8 cellular contexts compared by ENCODE assay signal in genomic region chr5:172150514-172151425, GRCh38. TPM values are rescaled to one million over a fixed set of nuclear protein-coding genes. Genes with fewer than 3 reads are reported as not detected.
A peak's percentile ranks its signal among the peaks of the same experiment; 100 is the strongest.
DNase-seq lines count a peak whose midpoint lies in the region; ATAC-seq and TF ChIP-seq lines count a peak whose summit lies in the region.

No MANE protein-coding gene starts in this region.

- peaks cover 0 to 85% of the 10 kb centered on the region in 2 donors for H3K4me1 ChIP-seq in left lung

- H3K4me3 ChIP-seq in left lung: no peak overlapping the region

- H3K27ac ChIP-seq in left lung: peak overlapping the region; percentile 56 to 87

- POLR2A ChIA-PET in activated CD8-positive, alpha-beta T cell treated with anti-CD3 and anti-CD28 coated beads, Interleukin-2, amount 10 ng/mL, durations not matched to agents 7 days and 5 days (lab: Charles Lee): interaction anchor here (0.7 to 2.5 kb wide), 5 partner anchors 24 to 40 kb away, joined by 4 to 9 read pairs (median 4); no protein-coding TSS in a partner anchor

- peak overlapping the region; percentile 93 for H3K27ac Mint-ChIP-seq in activated CD8-positive, alpha-beta T cell treated with anti-CD3 and anti-CD28 coated beads, Interleukin-2, amount 10 ng/mL, durations not matched to agents 7 days and 5 days

- intact Hi-C loops in left lung (cut with DNase I): no loop called here

- ATAC-seq in GM19372 (IDR thresholded peaks at IDR 0.05; ENCODE audit: low read depth, unreplicated experiment) (peak; percentile 70), HG03354 (IDR thresholded peaks at IDR 0.05; ENCODE audit: poor library complexity, severe bottlenecking, unreplicated experiment) (peak; percentile 67), left lung (peak; percentile 87)
- ATAC-seq in activated CD8-positive, alpha-beta T cell treated with anti-CD3 and anti-CD28 coated beads, Interleukin-2, amount 10 ng/mL, durations not matched to agents 7 days and 5 days: peak; percentile 80

- H3K27me3 Mint-ChIP-seq in activated CD8-positive, alpha-beta T cell treated with anti-CD3 and anti-CD28 coated beads, Interleukin-2, amount 10 ng/mL, durations not matched to agents 7 days and 5 days (ENCODE audit: low read depth): no peaks in the 10 kb centered on the region

- H3K9me3 ChIP-seq in left lung: no peaks in the 10 kb centered on the region

- TF ChIP-seq CTCF in left lung (IDR thresholded peaks at IDR 0.05): no peak

- H3K36me3 Mint-ChIP-seq in activated CD8-positive, alpha-beta T cell treated with anti-CD3 and anti-CD28 coated beads, Interleukin-2, amount 10 ng/mL, durations not matched to agents 7 days and 5 days (ENCODE audit: low read depth): peaks cover 85% of the 10 kb centered on the region

- H3K4me1 Mint-ChIP-seq in activated CD8-positive, alpha-beta T cell treated with anti-CD3 and anti-CD28 coated beads, Interleukin-2, amount 10 ng/mL, durations not matched to agents 7 days and 5 days (ENCODE audit: low read depth): peaks cover 70% of the 10 kb centered on the region

- H3K36me3 ChIP-seq in left lung: peaks cover 0 to 58% of the 10 kb centered on the region in 2 donors

- CTCF ChIA-PET in activated CD8-positive, alpha-beta T cell treated with anti-CD3 and anti-CD28 coated beads, Interleukin-2, amount 10 ng/mL, durations not matched to agents 7 days and 5 days (lab: Charles Lee): interaction anchor here (1.6 to 1.7 kb wide), 2 partner anchors 9 to 38 kb away, joined by 4 read pairs; partner anchors contain the start of gene STK10

- peak overlapping the region; percentile 60 for H3K4me3 Mint-ChIP-seq in activated CD8-positive, alpha-beta T cell treated with anti-CD3 and anti-CD28 coated beads, Interleukin-2, amount 10 ng/mL, durations not matched to agents 7 days and 5 days

- H3K9me3 Mint-ChIP-seq in activated CD8-positive, alpha-beta T cell treated with anti-CD3 and anti-CD28 coated beads, Interleukin-2, amount 10 ng/mL, durations not matched to agents 7 days and 5 days (ENCODE audit: insufficient read depth): no peaks in the 10 kb centered on the region

- H3K27me3 ChIP-seq in left lung: no peaks in the 10 kb centered on the region

- DNase-seq in Ammon's horn (ENCODE audit: low spot score) (peak; percentile 78), left lung (peak; percentile 81 to 91), NCI-H446 (lab: John Stamatoyannopoulos, UW) (no peak), activated gamma-delta T cell (lab: John Stamatoyannopoulos, UW) (no peak)
- peak; percentile 49 for DNase-seq in activated CD8-positive, alpha-beta T cell treated with anti-CD3 and anti-CD28 coated beads, Interleukin-2, amount 10 ng/mL, durations not matched to agents 7 days and 5 days
- DNase-seq in NK-92 treated with Interleukin-12 subunit alpha and Interleukin-12 subunit beta, amount 100 ng/mL, for 24 hours (lab: John Stamatoyannopoulos, UW): no peak

RNA-seq across cellular contexts. Expression of gene STK10, which starts 37.3 kb away (rescaled TPM):
- 100 to 1,000 TPM; 294 to 299 TPM for total RNA-seq in activated CD8-positive, alpha-beta T cell treated with anti-CD3 and anti-CD28 coated beads, Interleukin-2, amount 10 ng/mL, durations not matched to agents 7 days and 5 days
- total RNA-seq in left lung: 10 to 100 TPM; 33.6 to 83.2 TPM

RNA-seq across cellular contexts. Expression of gene EFCAB9, which starts 43.2 kb away (rescaled TPM):
- total RNA-seq in activated CD8-positive, alpha-beta T cell treated with anti-CD3 and anti-CD28 coated beads, Interleukin-2, amount 10 ng/mL, durations not matched to agents 7 days and 5 days: not detected
- not detected for total RNA-seq in left lung

Comparison
In these comparisons a context has a peak if more than half of its experiments do, and no peak if none do; other contexts are left out.
1. DNase-seq: peak in Ammon's horn (single experiment), activated CD8-positive, alpha-beta T cell treated with anti-CD3 and anti-CD28 coated beads, Interleukin-2, amount 10 ng/mL, durations not matched to agents 7 days and 5 days (single experiment) and left lung (2 of 2); none in NCI-H446 (0 of 2), activated gamma-delta T cell (single experiment) and NK-92 treated with Interleukin-12 subunit alpha and Interleukin-12 subunit beta, amount 100 ng/mL, for 24 hours (single experiment).
2. Peak in every context shown above with its lines, with median percentiles within 50 percentile points of each other: ATAC-seq.